Comparison of ENCODE assay signal across 2 cellular contexts in the genomic region with DNA sequence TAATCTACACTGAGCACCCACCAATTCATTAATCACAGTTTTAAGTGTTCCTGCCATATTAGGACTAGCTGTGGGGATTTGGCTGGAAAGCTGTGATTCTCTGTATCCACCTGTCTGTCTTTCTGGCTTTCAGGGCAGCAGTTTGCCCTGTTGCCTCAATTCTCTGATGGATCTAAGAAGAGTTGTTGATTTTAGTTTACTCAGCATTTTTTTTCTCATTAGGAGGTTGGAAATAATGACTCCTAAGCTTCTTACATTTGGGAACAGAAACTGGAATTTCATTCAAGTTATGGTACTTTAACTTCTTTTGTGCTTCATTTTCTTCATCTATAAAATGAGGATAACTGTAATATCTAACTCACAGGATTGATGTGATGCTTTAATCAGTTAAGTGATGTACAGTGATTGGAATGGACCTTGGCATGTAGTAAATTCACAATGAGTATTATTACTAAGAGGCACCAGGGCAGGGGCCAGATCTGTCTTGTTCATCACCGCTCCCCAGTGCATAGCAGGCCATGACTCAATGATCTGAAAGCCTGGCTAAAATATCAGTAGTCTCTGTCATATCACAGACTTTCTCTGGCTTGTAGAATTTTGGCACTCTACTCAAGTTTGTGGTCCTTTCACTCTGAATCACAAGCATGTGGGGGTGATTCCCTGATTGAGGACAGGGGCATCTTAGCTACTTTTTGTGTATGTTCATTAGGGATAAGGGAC.
A peak's percentile ranks its signal among the peaks of the same experiment; 100 is the strongest.
TF ChIP-seq lines count a peak whose summit lies in the region.

No MANE protein-coding gene starts in this region.

TF ChIP-seq in A549, 52 proteins besides CTCF, POLR2A, EP300 and RAD21:
- TF ChIP-seq HOXA7 (CRISPR knock-in tag; IDR thresholded peaks at IDR 0.05): no peak
- TF ChIP-seq EHMT2 (IDR thresholded peaks at IDR 0.05; ENCODE audit: low read depth): no peak
- no peak for TF ChIP-seq BHLHE40 (IDR thresholded peaks at IDR 0.05; ENCODE audit: low read depth, low read length)
- TF ChIP-seq ESRRA (IDR thresholded peaks at IDR 0.05; ENCODE audit: borderline replicate concordance, low read length): no peak
- no peak for TF ChIP-seq NPAS2 (CRISPR knock-in tag; IDR thresholded peaks at IDR 0.05; ENCODE audit: borderline replicate concordance)
- peak; percentile 90 for TF ChIP-seq MAFK (IDR thresholded peaks at IDR 0.05; ENCODE audit: partially characterized antibody)

TF ChIP-seq in SK-N-SH, 30 proteins besides CTCF, POLR2A, EP300 and RAD21:
- TF ChIP-seq, protein P1, sequence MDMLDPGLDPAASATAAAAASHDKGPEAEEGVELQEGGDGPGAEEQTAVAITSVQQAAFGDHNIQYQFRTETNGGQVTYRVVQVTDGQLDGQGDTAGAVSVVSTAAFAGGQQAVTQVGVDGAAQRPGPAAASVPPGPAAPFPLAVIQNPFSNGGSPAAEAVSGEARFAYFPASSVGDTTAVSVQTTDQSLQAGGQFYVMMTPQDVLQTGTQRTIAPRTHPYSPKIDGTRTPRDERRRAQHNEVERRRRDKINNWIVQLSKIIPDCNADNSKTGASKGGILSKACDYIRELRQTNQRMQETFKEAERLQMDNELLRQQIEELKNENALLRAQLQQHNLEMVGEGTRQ (IDR thresholded peaks at IDR 0.05; ENCODE audit: borderline replicate concordance, low read depth, low read length): no peak
- TF ChIP-seq, protein P2, sequence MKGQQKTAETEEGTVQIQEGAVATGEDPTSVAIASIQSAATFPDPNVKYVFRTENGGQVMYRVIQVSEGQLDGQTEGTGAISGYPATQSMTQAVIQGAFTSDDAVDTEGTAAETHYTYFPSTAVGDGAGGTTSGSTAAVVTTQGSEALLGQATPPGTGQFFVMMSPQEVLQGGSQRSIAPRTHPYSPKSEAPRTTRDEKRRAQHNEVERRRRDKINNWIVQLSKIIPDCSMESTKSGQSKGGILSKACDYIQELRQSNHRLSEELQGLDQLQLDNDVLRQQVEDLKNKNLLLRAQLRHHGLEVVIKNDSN (IDR thresholded peaks at IDR 0.05; ENCODE audit: borderline replicate concordance, low read depth): no peak
- peak; percentile 76 for TF ChIP-seq TCF12 (IDR thresholded peaks at IDR 0.05)
- TF ChIP-seq, protein P3, sequence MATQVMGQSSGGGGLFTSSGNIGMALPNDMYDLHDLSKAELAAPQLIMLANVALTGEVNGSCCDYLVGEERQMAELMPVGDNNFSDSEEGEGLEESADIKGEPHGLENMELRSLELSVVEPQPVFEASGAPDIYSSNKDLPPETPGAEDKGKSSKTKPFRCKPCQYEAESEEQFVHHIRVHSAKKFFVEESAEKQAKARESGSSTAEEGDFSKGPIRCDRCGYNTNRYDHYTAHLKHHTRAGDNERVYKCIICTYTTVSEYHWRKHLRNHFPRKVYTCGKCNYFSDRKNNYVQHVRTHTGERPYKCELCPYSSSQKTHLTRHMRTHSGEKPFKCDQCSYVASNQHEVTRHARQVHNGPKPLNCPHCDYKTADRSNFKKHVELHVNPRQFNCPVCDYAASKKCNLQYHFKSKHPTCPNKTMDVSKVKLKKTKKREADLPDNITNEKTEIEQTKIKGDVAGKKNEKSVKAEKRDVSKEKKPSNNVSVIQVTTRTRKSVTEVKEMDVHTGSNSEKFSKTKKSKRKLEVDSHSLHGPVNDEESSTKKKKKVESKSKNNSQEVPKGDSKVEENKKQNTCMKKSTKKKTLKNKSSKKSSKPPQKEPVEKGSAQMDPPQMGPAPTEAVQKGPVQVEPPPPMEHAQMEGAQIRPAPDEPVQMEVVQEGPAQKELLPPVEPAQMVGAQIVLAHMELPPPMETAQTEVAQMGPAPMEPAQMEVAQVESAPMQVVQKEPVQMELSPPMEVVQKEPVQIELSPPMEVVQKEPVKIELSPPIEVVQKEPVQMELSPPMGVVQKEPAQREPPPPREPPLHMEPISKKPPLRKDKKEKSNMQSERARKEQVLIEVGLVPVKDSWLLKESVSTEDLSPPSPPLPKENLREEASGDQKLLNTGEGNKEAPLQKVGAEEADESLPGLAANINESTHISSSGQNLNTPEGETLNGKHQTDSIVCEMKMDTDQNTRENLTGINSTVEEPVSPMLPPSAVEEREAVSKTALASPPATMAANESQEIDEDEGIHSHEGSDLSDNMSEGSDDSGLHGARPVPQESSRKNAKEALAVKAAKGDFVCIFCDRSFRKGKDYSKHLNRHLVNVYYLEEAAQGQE (IDR thresholded peaks at IDR 0.05; ENCODE audit: low read depth, low read length): no peak
- no peak for TF ChIP-seq EZH2phosphoT487 (IDR thresholded peaks at IDR 0.05; ENCODE audit: borderline replicate concordance, low read depth)
- no peak for TF ChIP-seq RFX5 (IDR thresholded peaks at IDR 0.05; ENCODE audit: low read length)
- TF ChIP-seq, protein P4, sequence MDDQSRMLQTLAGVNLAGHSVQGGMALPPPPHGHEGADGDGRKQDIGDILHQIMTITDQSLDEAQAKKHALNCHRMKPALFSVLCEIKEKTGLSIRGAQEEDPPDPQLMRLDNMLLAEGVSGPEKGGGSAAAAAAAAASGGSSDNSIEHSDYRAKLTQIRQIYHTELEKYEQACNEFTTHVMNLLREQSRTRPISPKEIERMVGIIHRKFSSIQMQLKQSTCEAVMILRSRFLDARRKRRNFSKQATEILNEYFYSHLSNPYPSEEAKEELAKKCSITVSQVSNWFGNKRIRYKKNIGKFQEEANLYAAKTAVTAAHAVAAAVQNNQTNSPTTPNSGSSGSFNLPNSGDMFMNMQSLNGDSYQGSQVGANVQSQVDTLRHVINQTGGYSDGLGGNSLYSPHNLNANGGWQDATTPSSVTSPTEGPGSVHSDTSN (IDR thresholded peaks at IDR 0.05): peak; percentile 91
- TF ChIP-seq, protein P5, sequence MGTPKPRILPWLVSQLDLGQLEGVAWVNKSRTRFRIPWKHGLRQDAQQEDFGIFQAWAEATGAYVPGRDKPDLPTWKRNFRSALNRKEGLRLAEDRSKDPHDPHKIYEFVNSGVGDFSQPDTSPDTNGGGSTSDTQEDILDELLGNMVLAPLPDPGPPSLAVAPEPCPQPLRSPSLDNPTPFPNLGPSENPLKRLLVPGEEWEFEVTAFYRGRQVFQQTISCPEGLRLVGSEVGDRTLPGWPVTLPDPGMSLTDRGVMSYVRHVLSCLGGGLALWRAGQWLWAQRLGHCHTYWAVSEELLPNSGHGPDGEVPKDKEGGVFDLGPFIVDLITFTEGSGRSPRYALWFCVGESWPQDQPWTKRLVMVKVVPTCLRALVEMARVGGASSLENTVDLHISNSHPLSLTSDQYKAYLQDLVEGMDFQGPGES (IDR thresholded peaks at IDR 0.05; ENCODE audit: low read depth, low read length): no peak
- TF ChIP-seq FOSL2 (IDR thresholded peaks at IDR 0.05; ENCODE audit: borderline replicate concordance, low read depth): peak; percentile 80
- no peak for TF ChIP-seq FOXJ3 (CRISPR knock-in tag; IDR thresholded peaks at IDR 0.05)
- no peak; the same call in 1 of the 2 replicates for TF ChIP-seq RXRA (IDR thresholded peaks at IDR 0.05; ENCODE audit: borderline replicate concordance, low read depth)
- no peak for TF ChIP-seq MXI1 (IDR thresholded peaks at IDR 0.05; ENCODE audit: low read depth, low read length)
- TF ChIP-seq TEAD4 (IDR thresholded peaks at IDR 0.05; ENCODE audit: borderline replicate concordance, insufficient read depth): peak; percentile 75; the same call in 1 of the 2 replicates
- no peak for TF ChIP-seq GABPA (IDR thresholded peaks at IDR 0.05; ENCODE audit: low read depth)
- no peak for TF ChIP-seq POLR2AphosphoS5 (IDR thresholded peaks at IDR 0.05; ENCODE audit: low read depth, low read length)
- peak; percentile 78 for TF ChIP-seq JUND (IDR thresholded peaks at IDR 0.05)
- TF ChIP-seq NFIC (IDR thresholded peaks at IDR 0.05; ENCODE audit: borderline replicate concordance): peak; percentile 83
